1 cellular context compared by ENCODE assay signal in genomic region chrX:17788956-17789562, GRCh38.
TF ChIP-seq lines count a peak whose summit lies in the region.

No MANE protein-coding gene starts in this region.

TF ChIP-seq in HCT116, 20 proteins besides CTCF, POLR2A, EP300 and RAD21:
- no peak for TF ChIP-seq EGR1 (IDR thresholded peaks at IDR 0.05; ENCODE audit: low read depth)
- TF ChIP-seq ZBTB33 (IDR thresholded peaks at IDR 0.05; ENCODE audit: extremely low read depth, insufficient replicate concordance, low read length): no peak
- TF ChIP-seq ZFX (IDR thresholded peaks at IDR 0.05): no peak
- TF ChIP-seq YY1 (IDR thresholded peaks at IDR 0.05; ENCODE audit: extremely low read depth, insufficient replicate concordance, low read depth, low read length): no peak
- no peak for TF ChIP-seq SIN3A (IDR thresholded peaks at IDR 0.05; ENCODE audit: low read depth)
- TF ChIP-seq CEBPB (IDR thresholded peaks at IDR 0.05; ENCODE audit: low read depth): no peak
- no peak for TF ChIP-seq POLR2AphosphoS5 (IDR thresholded peaks at IDR 0.05; ENCODE audit: low read depth, low read length)
- no peak for TF ChIP-seq REST (IDR thresholded peaks at IDR 0.05; ENCODE audit: low read depth)
- no peak for TF ChIP-seq SP1 (IDR thresholded peaks at IDR 0.05; ENCODE audit: low read depth)
- TF ChIP-seq FOSL1 (IDR thresholded peaks at IDR 0.05; ENCODE audit: low read depth): no peak
- TF ChIP-seq SRF (IDR thresholded peaks at IDR 0.05; ENCODE audit: low read depth): no peak
- no peak for TF ChIP-seq MAX (IDR thresholded peaks at IDR 0.05)
- no peak for TF ChIP-seq ZNF274 (IDR thresholded peaks at IDR 0.05; ENCODE audit: low read depth, low read length)
- TF ChIP-seq ATF3 (IDR thresholded peaks at IDR 0.05): no peak
- TF ChIP-seq TCF7L2 (IDR thresholded peaks at IDR 0.05; ENCODE audit: borderline replicate concordance, extremely low read depth, insufficient read depth, insufficient read length): no peak
- TF ChIP-seq JUND (IDR thresholded peaks at IDR 0.05): no peak
- no peak for TF ChIP-seq ELF1 (IDR thresholded peaks at IDR 0.05; ENCODE audit: borderline replicate concordance, low read depth)
TF ChIP-seq in HCT116: peak in this region for 0.
